22 cellular contexts compared by ENCODE assay signal in the genomic region with DNA sequence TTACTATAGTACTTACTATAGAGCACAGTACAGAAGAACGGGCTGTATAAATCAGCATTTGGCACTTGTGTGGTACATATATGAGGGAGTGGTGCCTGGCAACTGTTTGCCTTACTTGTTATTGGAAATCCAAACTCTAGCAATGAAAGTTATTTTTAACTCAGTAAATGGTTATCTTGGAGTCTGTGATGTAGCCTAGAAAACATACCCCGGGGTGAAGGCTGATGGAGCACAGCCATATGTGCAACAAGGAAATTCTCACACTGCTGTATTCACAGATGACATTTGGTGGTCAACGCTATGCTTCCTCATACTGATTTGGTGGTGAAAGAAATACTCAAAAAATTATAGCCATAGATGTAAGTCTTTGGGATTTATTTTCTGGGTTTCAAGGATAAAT.
"Had no signal": no experiment of that assay in that cellular context is flagged by ENCODE, and none has a peak within 500 bp of the region (broad histone marks: within the 10 kb centered on the region; RNA-seq: fewer than 3 reads in every experiment).

No MANE protein-coding gene starts in this region.

- H3K4me3 Mint-ChIP-seq: memory B cell; natural killer cell; stimulated activated naive CD8-positive, alpha-beta T cell treated with anti-CD3 and anti-CD28 coated beads, Interleukin-15, amount 100 ng/mL, for 72 hours; type B pancreatic cell had no signal

- H3K4me3 ChIP-seq: dorsolateral prefrontal cortex, gastrocnemius medialis, heart left ventricle, hepatocyte, lung, ovary, right atrium auricular region, smooth muscle cell, tibial artery had no signal

- H3K9me3 ChIP-seq: gastrocnemius medialis, heart left ventricle, ovary, right atrium auricular region, tibial artery had no signal

- H3K36me3 Mint-ChIP-seq: memory B cell, natural killer cell had no signal

- H3K27me3 ChIP-seq: dorsolateral prefrontal cortex, gastrocnemius medialis, heart left ventricle, hepatocyte, ovary, right atrium auricular region, tibial artery had no signal

- H3K36me3 ChIP-seq: gastrocnemius medialis, heart left ventricle, ovary, right atrium auricular region, tibial artery had no signal

- H3K9me3 Mint-ChIP-seq: memory B cell, type B pancreatic cell had no signal

- H3K4me1 Mint-ChIP-seq: memory B cell; natural killer cell; stimulated activated naive CD8-positive, alpha-beta T cell treated with anti-CD3 and anti-CD28 coated beads, Interleukin-15, amount 100 ng/mL, for 72 hours had no signal

- H3K4me1 ChIP-seq: heart left ventricle, right atrium auricular region had no signal

- H3K27ac ChIP-seq: dorsolateral prefrontal cortex, gastrocnemius medialis, heart left ventricle, hepatocyte, ovary, right atrium auricular region, tibial artery had no signal

- DNase-seq: dorsolateral prefrontal cortex; effector CD4-positive, alpha-beta T cell; gastrocnemius medialis; heart left ventricle; kidney; natural killer cell; occipital lobe; ovary; stimulated activated CD4-positive, alpha-beta T cell treated with anti-CD3 and anti-CD28 coated beads, Interleukin-12 subunit alpha, Interleukin-12 subunit beta, amount 100 ng/mL, for 4 hours; stimulated activated CD4-positive, alpha-beta T cell treated with anti-CD3 and anti-CD28 coated beads, Interleukin-1b, Interleukin-23, amount 100 ng/mL, for 48 hours; stimulated activated CD4-positive, alpha-beta T cell treated with anti-CD3 and anti-CD28 coated beads, Interleukin-4, amount 100 ng/mL, for 1 hour; stimulated activated CD8-positive, alpha-beta memory T cell treated with anti-CD3 and anti-CD28 coated beads, Interleukin-4, amount 100 ng/mL, for 48 hours; stimulated activated naive CD4-positive, alpha-beta T cell; stimulated activated naive CD8-positive, alpha-beta T cell treated with anti-CD3 and anti-CD28 coated beads, Interleukin-15, amount 100 ng/mL, for 72 hours; tibial artery had no signal

- H3K27me3 Mint-ChIP-seq: stimulated activated naive CD8-positive, alpha-beta T cell treated with anti-CD3 and anti-CD28 coated beads, Interleukin-15, amount 100 ng/mL, for 72 hours; type B pancreatic cell had no signal

- H3K27ac Mint-ChIP-seq: memory B cell; natural killer cell; stimulated activated naive CD8-positive, alpha-beta T cell treated with anti-CD3 and anti-CD28 coated beads, Interleukin-15, amount 100 ng/mL, for 72 hours; type B pancreatic cell had no signal

- FAIRE-seq: colon had no signal
